10 cellular contexts compared by ENCODE assay signal in the genomic region with DNA sequence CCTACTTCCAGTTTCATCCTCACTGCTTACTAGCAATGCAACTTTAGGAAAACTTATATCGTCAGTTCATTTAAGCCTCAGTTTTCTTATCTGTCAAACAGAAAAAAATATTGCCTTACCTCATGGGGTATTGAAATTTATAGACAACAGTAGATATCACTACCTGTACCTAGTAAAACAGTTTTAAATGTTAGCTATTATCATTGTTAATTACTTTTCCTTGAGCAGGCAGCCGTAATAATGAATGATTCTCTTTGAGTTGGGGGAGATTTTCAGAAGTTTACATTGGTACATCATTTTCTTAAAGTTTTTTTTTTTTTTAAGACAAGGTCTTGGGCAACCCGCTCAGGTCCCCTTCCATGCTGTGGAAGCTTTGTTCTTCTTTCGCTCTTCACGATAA.
"Had no signal": no experiment of that assay in that cellular context is flagged by ENCODE, and none has a peak within 500 bp of the region (broad histone marks: within the 10 kb centered on the region; RNA-seq: fewer than 3 reads in every experiment).

No MANE protein-coding gene starts in this region.

- ATAC-seq: HCT116, HepG2 had no signal

- H3K27ac ChIP-seq: GM23248, HL-60 had no signal

- H3K4me3 Mint-ChIP-seq: HFFc6, IgD-negative memory B cell had no signal

- H3K4me3 ChIP-seq: GM23248, HAP-1 had no signal

- H3K9me3 Mint-ChIP-seq: HFFc6, IgD-negative memory B cell had no signal

- H3K36me3 Mint-ChIP-seq: IgD-negative memory B cell had no signal

- H3K9ac ChIP-seq: GM23248 had no signal

- DNase-seq: GM23248, GOT3, H7, HFFc6, KBM-7 had no signal

- H3K27me3 Mint-ChIP-seq: IgD-negative memory B cell had no signal

- H3K4me1 ChIP-seq: HAP-1 had no signal

- H3K36me3 ChIP-seq: HAP-1 had no signal

- H3K27ac Mint-ChIP-seq: HFFc6, IgD-negative memory B cell had no signal

- H2AFZ ChIP-seq: GM23248 had no signal

- FAIRE-seq: HepG2 had no signal
